In the genomic region with DNA sequence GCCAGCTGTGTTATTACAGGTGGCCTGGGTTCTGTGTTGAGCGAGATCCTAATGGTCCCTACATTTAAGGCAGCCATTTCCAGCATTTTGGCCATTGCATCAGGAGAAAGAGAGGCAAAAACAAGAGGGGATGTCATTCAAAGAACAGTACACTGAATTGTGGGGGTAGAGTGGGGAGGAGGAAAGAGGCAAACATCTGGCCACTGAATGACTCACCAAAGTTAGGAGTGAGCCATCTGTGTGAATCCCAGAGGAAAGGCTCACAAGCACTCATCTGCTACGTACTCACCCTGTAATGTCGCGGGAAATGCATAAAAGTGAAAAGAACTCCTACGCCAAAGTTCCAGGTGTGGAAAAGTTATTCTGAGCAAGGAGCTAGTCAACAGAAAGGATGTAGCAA, we compare ENCODE assay signal across 10 cellular contexts.
DNase-seq lines count a peak whose midpoint lies in the region; ATAC-seq, FAIRE-seq and TF ChIP-seq lines count a peak whose summit lies in the region.
"Had no signal": no experiment of that assay in that cellular context is flagged by ENCODE, and none has a peak within 500 bp of the region (broad histone marks: within the 10 kb centered on the region; RNA-seq: fewer than 3 reads in every experiment).

No MANE protein-coding gene starts in this region.

- peak; percentile 61 for FAIRE-seq in H54 (lab: Jason Lieb, UNC)

- H3K36me3 Mint-ChIP-seq in T-helper 2 cell treated with Interferon-gamma antibody and Interleukin-4, amounts not matched to agents 5 μg/mL and 100 μg/mL, for 36 hours (ENCODE audit: low read depth) = no peaks in the 10 kb centered on the region
- H3K36me3 Mint-ChIP-seq: activated naive CD8-positive, alpha-beta T cell treated with anti-CD3 and anti-CD28 coated beads, Interleukin-2, amount 10 ng/mL, durations not matched to agents 7 days and 5 days had no signal

- no peak overlapping the region for H3K9ac ChIP-seq in rectal smooth muscle tissue (ENCODE audit: low read length)

- H3K27ac Mint-ChIP-seq in T-helper 2 cell treated with Interferon-gamma antibody and Interleukin-4, amounts not matched to agents 5 μg/mL and 100 μg/mL, for 36 hours = no peak overlapping the region
- H3K27ac Mint-ChIP-seq: activated naive CD8-positive, alpha-beta T cell treated with anti-CD3 and anti-CD28 coated beads, Interleukin-2, amount 10 ng/mL, durations not matched to agents 7 days and 5 days; stimulated activated naive CD8-positive, alpha-beta T cell treated with anti-CD3 and anti-CD28 coated beads, Interleukin-15, Interleukin-2, amounts not matched to agents 100 ng/mL and 50 ng/mL, for 24 hours had no signal

- peaks cover 5% of the 10 kb centered on the region for H3K4me1 Mint-ChIP-seq in T-helper 2 cell treated with Interferon-gamma antibody and Interleukin-4, amounts not matched to agents 5 μg/mL and 100 μg/mL, for 36 hours (ENCODE audit: low read depth)

- peak overlapping the region; percentile 18 for H3K27ac ChIP-seq in rectal smooth muscle tissue (ENCODE audit: low read depth, low read length)

- DNase-seq in H54 (ENCODE audit: insufficient read length, low spot score) = no peak
- peak; percentile 48 for DNase-seq in glomerular visceral epithelial cell (ENCODE audit: extremely low spot score)
- DNase-seq in T-helper 2 cell treated with Interferon-gamma antibody and Interleukin-4, amounts not matched to agents 5 μg/mL and 100 μg/mL, for 36 hours (ENCODE audit: low spot score) = no peak
- no peak for DNase-seq in NCI-H1092 (lab: John Stamatoyannopoulos, UW)
- DNase-seq in SKM-1 (lab: John Stamatoyannopoulos, UW; ENCODE audit: unreplicated experiment) = no peak
- DNase-seq: activated naive CD8-positive, alpha-beta T cell treated with anti-CD3 and anti-CD28 coated beads, Interleukin-2, amount 10 ng/mL, durations not matched to agents 7 days and 5 days had no signal

- ATAC-seq in SK-N-SH treated with all-trans-retinoic acid at 6 μM for 48 hours (peak; percentile 61), HG02885 (IDR thresholded peaks at IDR 0.05; ENCODE audit: poor library complexity, unreplicated experiment) (no peak)

- H3K9me3 Mint-ChIP-seq in T-helper 2 cell treated with Interferon-gamma antibody and Interleukin-4, amounts not matched to agents 5 μg/mL and 100 μg/mL, for 36 hours = no peaks in the 10 kb centered on the region
- H3K9me3 Mint-ChIP-seq: activated naive CD8-positive, alpha-beta T cell treated with anti-CD3 and anti-CD28 coated beads, Interleukin-2, amount 10 ng/mL, durations not matched to agents 7 days and 5 days; stimulated activated naive CD8-positive, alpha-beta T cell treated with anti-CD3 and anti-CD28 coated beads, Interleukin-15, Interleukin-2, amounts not matched to agents 100 ng/mL and 50 ng/mL, for 24 hours had no signal

- H3K36me3 ChIP-seq in rectal smooth muscle tissue (ENCODE audit: control insufficient read depth, insufficient read depth, low read length) = no peaks in the 10 kb centered on the region

- no peak overlapping the region for H3K4me3 Mint-ChIP-seq in T-helper 2 cell treated with Interferon-gamma antibody and Interleukin-4, amounts not matched to agents 5 μg/mL and 100 μg/mL, for 36 hours
- H3K4me3 Mint-ChIP-seq: activated naive CD8-positive, alpha-beta T cell treated with anti-CD3 and anti-CD28 coated beads, Interleukin-2, amount 10 ng/mL, durations not matched to agents 7 days and 5 days; stimulated activated naive CD8-positive, alpha-beta T cell treated with anti-CD3 and anti-CD28 coated beads, Interleukin-15, Interleukin-2, amounts not matched to agents 100 ng/mL and 50 ng/mL, for 24 hours had no signal

- no peaks in the 10 kb centered on the region for H3K27me3 ChIP-seq in rectal smooth muscle tissue (ENCODE audit: control insufficient read depth, insufficient read depth, low read length)

- no peak overlapping the region for H3K4me3 ChIP-seq in rectal smooth muscle tissue (ENCODE audit: low read length)

- H3K4me1 ChIP-seq in rectal smooth muscle tissue (ENCODE audit: control insufficient read depth, insufficient read depth, low read length) = no peaks in the 10 kb centered on the region

- peaks cover 9% of the 10 kb centered on the region for H3K27me3 Mint-ChIP-seq in T-helper 2 cell treated with Interferon-gamma antibody and Interleukin-4, amounts not matched to agents 5 μg/mL and 100 μg/mL, for 36 hours (ENCODE audit: low read depth)
- H3K27me3 Mint-ChIP-seq: stimulated activated naive CD8-positive, alpha-beta T cell treated with anti-CD3 and anti-CD28 coated beads, Interleukin-15, Interleukin-2, amounts not matched to agents 100 ng/mL and 50 ng/mL, for 24 hours had no signal

- no peak for TF ChIP-seq POLR2A in H54 (IDR thresholded peaks at IDR 0.05; ENCODE audit: low read depth, low read length)

TF ChIP-seq in SK-N-SH treated with all-trans-retinoic acid at 6 μM for 48 hours, 23 proteins besides CTCF, POLR2A, EP300 and RAD21:
- TF ChIP-seq, protein P1, sequence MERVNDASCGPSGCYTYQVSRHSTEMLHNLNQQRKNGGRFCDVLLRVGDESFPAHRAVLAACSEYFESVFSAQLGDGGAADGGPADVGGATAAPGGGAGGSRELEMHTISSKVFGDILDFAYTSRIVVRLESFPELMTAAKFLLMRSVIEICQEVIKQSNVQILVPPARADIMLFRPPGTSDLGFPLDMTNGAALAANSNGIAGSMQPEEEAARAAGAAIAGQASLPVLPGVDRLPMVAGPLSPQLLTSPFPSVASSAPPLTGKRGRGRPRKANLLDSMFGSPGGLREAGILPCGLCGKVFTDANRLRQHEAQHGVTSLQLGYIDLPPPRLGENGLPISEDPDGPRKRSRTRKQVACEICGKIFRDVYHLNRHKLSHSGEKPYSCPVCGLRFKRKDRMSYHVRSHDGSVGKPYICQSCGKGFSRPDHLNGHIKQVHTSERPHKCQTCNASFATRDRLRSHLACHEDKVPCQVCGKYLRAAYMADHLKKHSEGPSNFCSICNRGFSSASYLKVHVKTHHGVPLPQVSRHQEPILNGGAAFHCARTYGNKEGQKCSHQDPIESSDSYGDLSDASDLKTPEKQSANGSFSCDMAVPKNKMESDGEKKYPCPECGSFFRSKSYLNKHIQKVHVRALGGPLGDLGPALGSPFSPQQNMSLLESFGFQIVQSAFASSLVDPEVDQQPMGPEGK (CRISPR knock-in tag; IDR thresholded peaks at IDR 0.05; ENCODE audit: borderline replicate concordance) = no peak
- TF ChIP-seq BACH2 (CRISPR knock-in tag; IDR thresholded peaks at IDR 0.05; ENCODE audit: borderline replicate concordance) (no peak), PPARA (CRISPR knock-in tag; IDR thresholded peaks at IDR 0.05; ENCODE audit: borderline replicate concordance) (no peak), ZFP30 (CRISPR knock-in tag; IDR thresholded peaks at IDR 0.05) (no peak), CSDC2 (CRISPR knock-in tag; IDR thresholded peaks at IDR 0.05) (no peak), GLIS3 (CRISPR knock-in tag; IDR thresholded peaks at IDR 0.05) (no peak), ZFP3 (CRISPR knock-in tag; IDR thresholded peaks at IDR 0.05) (no peak), ZNF8 (CRISPR knock-in tag; IDR thresholded peaks at IDR 0.05) (no peak), OSR1 (CRISPR knock-in tag; IDR thresholded peaks at IDR 0.05) (no peak), TOX (CRISPR knock-in tag; IDR thresholded peaks at IDR 0.05; ENCODE audit: borderline replicate concordance) (no peak), SNAI2 (CRISPR knock-in tag; IDR thresholded peaks at IDR 0.05) (no peak)
- TF ChIP-seq, protein P2, sequence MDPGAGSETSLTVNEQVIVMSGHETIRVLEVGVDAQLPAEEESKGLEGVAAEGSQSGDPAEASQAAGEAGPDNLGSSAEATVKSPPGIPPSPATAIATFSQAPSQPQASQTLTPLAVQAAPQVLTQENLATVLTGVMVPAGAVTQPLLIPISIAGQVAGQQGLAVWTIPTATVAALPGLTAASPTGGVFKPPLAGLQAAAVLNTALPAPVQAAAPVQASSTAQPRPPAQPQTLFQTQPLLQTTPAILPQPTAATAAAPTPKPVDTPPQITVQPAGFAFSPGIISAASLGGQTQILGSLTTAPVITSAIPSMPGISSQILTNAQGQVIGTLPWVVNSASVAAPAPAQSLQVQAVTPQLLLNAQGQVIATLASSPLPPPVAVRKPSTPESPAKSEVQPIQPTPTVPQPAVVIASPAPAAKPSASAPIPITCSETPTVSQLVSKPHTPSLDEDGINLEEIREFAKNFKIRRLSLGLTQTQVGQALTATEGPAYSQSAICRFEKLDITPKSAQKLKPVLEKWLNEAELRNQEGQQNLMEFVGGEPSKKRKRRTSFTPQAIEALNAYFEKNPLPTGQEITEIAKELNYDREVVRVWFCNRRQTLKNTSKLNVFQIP (CRISPR knock-in tag; IDR thresholded peaks at IDR 0.05; ENCODE audit: borderline replicate concordance, low read depth) = no peak
TF ChIP-seq in SK-N-SH treated with all-trans-retinoic acid at 6 μM for 48 hours: peak in this region for 0.
